ENCODE assay signal across 29 cellular contexts in the genomic region with DNA sequence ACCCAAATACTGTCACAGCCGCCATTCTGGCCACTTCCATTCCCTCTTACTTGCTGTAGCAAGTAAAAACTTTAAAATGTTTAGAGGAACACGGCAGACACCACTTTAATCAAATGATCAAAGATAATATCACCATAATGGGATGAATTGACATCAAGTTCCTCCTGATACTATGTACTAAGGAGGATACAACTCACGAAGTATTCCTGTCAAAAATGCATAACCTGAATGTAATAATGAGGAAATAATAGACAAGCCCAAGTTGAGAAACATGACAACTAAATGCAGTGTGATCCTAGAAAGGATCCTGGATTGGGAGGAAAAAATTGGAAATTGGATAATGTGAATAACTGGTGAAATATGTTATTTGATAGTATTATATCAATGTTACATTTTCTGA. TPM values are rescaled to one million over a fixed set of nuclear protein-coding genes. Genes with fewer than 3 reads are reported as not detected.
"Had no signal": no experiment of that assay in that cellular context is flagged by ENCODE, and none has a peak within 500 bp of the region (broad histone marks: within the 10 kb centered on the region; RNA-seq: fewer than 3 reads in every experiment).

No MANE protein-coding gene starts in this region.

- H3K27me3 ChIP-seq: testis, thyroid gland had no signal

- H3K4me3 ChIP-seq: stomach, suprapubic skin, testis, thoracic aorta, thyroid gland, tibial artery, tibial nerve, transverse colon, upper lobe of left lung, upper lobe of right lung, uterus, vagina had no signal

- H3K27ac ChIP-seq: stomach, suprapubic skin, testis, thoracic aorta, thyroid gland, tibial artery, tibial nerve, transverse colon, upper lobe of left lung, upper lobe of right lung, uterus, vagina had no signal

- DNase-seq: stimulated activated CD4-positive, alpha-beta T cell treated with anti-CD3 and anti-CD28 coated beads, Interleukin-2, amount 100 ng/mL, for 48 hours; stimulated activated CD4-positive, alpha-beta T cell treated with anti-CD3 and anti-CD28 coated beads, Interleukin-4, amount 100 ng/mL, for 1 hour; stimulated activated CD4-positive, alpha-beta T cell treated with anti-CD3 and anti-CD28 coated beads, Interleukin-4, amount 100 ng/mL, for 24 hours; stimulated activated CD4-positive, alpha-beta T cell treated with anti-CD3 and anti-CD28 coated beads, Interleukin-4, amount 100 ng/mL, for 4 hours; stimulated activated CD8-positive, alpha-beta memory T cell treated with anti-CD3 and anti-CD28 coated beads, Interleukin-4, amount 100 ng/mL, for 48 hours; stimulated activated naive B cell treated with anti-CD40 and anti-IgM and Interleukin-4, amounts not matched to agents 10 μg/mL and 1 μg/mL and 100 μg/mL, for 72 hours; stimulated activated naive CD4-positive, alpha-beta T cell; stimulated activated naive CD4-positive, alpha-beta T cell treated with Interleukin-2 at 50 U/mL for 16 hours; stimulated activated naive CD8-positive, alpha-beta T cell treated with anti-CD3 and anti-CD28 coated beads, Interleukin-15, amount 100 ng/mL, for 72 hours; stimulated activated naive CD8-positive, alpha-beta T cell treated with anti-CD3 and anti-CD28 coated beads, Interleukin-15, Interleukin-2, amounts not matched to agents 100 U/mL and 50 U/mL, for 24 hours; stomach; substantia nigra; testis; thyroid gland; tibial artery; transverse colon; upper lobe of left lung; upper lobe of right lung; uterus had no signal

- H3K9me3 ChIP-seq: suprapubic skin, testis, thyroid gland, transverse colon, upper lobe of left lung, upper lobe of right lung, uterus, vagina had no signal

- H3K36me3 ChIP-seq: thoracic aorta, transverse colon, upper lobe of left lung, upper lobe of right lung, uterus, vagina had no signal

- ATAC-seq: stimulated activated effector memory CD8-positive, alpha-beta T cell treated with anti-CD3 and anti-CD28 coated beads, Interleukin-12 subunit alpha, Interleukin-12 subunit beta, amount 100 ng/mL, for 72 hours; stimulated activated memory B cell treated with anti-CD40 and anti-IgM and Interleukin-4, amounts not matched to agents 10 μg/mL and 1 μg/mL and 100 μg/mL, for 72 hours; stimulated activated naive B cell treated with anti-CD40 and anti-IgM and Interleukin-4, amounts not matched to agents 10 μg/mL and 1 μg/mL and 100 μg/mL, for 72 hours; stimulated activated naive CD8-positive, alpha-beta T cell treated with anti-CD3 and anti-CD28 coated beads, Interleukin-15, amount 100 ng/mL, for 72 hours; stimulated activated naive CD8-positive, alpha-beta T cell treated with anti-CD3 and anti-CD28 coated beads, Interleukin-15, Interleukin-2, amounts not matched to agents 100 U/mL and 50 U/mL, for 24 hours; upper lobe of right lung had no signal

- H3K4me1 ChIP-seq: testis, upper lobe of right lung had no signal

RNA-seq across cellular contexts. Expression of a gene that starts 3.9 kb away (rescaled TPM):
- total RNA-seq: subcutaneous adipose tissue, temporal lobe, thoracic aorta, tibial nerve had no signal

RNA-seq across cellular contexts. Expression of a gene that starts 42.5 kb away (rescaled TPM):
- total RNA-seq: subcutaneous adipose tissue, suprapubic skin, temporal lobe, thoracic aorta, thyroid gland, tibial nerve, ureter, urinary bladder, uterus, vagina had no signal
- polyA plus RNA-seq: urinary bladder had no signal
